ENCODE assay signal across 24 cellular contexts in the genomic region with DNA sequence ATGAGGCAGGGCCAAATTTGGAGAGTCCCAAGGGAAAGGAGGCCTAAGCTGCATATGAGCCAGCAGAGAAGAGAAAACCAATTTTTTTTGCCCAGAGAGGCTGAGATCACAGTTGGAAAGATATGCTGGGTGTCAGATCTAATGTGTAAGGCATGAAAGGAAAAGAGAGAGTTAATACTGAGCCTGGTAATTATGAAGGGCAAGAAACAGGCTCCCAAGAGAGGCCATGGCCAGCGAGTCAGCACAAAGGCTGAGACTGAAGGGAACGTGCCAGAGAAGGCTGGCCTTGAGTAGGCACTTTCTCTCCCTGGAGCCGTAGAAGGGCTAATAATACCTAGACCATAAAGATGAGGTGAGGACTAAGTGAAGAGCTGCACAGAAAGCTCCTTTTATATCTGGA. TPM values are rescaled to one million over a fixed set of nuclear protein-coding genes. Genes with fewer than 3 reads are reported as not detected.
"Had no signal": no experiment of that assay in that cellular context is flagged by ENCODE, and none has a peak within 500 bp of the region (broad histone marks: within the 10 kb centered on the region; RNA-seq: fewer than 3 reads in every experiment).

No MANE protein-coding gene starts in this region.

- H3K9me3 Mint-ChIP-seq: dendritic cell treated with granulocyte-macrophage colony-stimulating factor and Interleukin-4, amounts not matched to agents 40 ng/mL and 50 ng/mL, for 4 days; nephron progenitor cell had no signal

- H3K9me3 ChIP-seq: esophagus muscularis mucosa, neutrophil, psoas muscle, spleen, stomach, thyroid gland, upper lobe of left lung, uterus had no signal

- H3K4me3 Mint-ChIP-seq: dendritic cell treated with granulocyte-macrophage colony-stimulating factor and Interleukin-4, amounts not matched to agents 40 ng/mL and 50 ng/mL, for 4 days; effector memory CD8-positive, alpha-beta T cell; naive thymus-derived CD4-positive, alpha-beta T cell; nephron progenitor cell had no signal

- H3K27ac Mint-ChIP-seq: dendritic cell treated with granulocyte-macrophage colony-stimulating factor and Interleukin-4, amounts not matched to agents 40 ng/mL and 50 ng/mL, for 4 days; effector memory CD8-positive, alpha-beta T cell; naive thymus-derived CD4-positive, alpha-beta T cell; nephron progenitor cell had no signal

- DNase-seq: effector memory CD8-positive, alpha-beta T cell; foreskin keratinocyte; hippocampal formation; left colon; left ventricle myocardium superior; naive thymus-derived CD4-positive, alpha-beta T cell; nephron progenitor cell; psoas muscle; retina; spleen; stimulated activated CD4-positive, alpha-beta T cell treated with anti-CD3 and anti-CD28 coated beads, Interleukin-15, amount 100 ng/mL, for 24 hours; stimulated activated CD4-positive, alpha-beta T cell treated with anti-CD3 and anti-CD28 coated beads, Interleukin-1b, Interleukin-23, amount 100 ng/mL, for 48 hours; stimulated activated CD4-positive, alpha-beta T cell treated with anti-CD3 and anti-CD28 coated beads, Interleukin-4, amount 100 ng/mL, for 24 hours; stimulated activated naive CD4-positive, alpha-beta T cell; stomach; thyroid gland; upper lobe of left lung; uterus had no signal

- H3K36me3 Mint-ChIP-seq: naive thymus-derived CD4-positive, alpha-beta T cell had no signal

- H3K27me3 ChIP-seq: esophagus muscularis mucosa, foreskin keratinocyte, neutrophil, spleen, stomach, thyroid gland, upper lobe of left lung, uterus had no signal

- ATAC-seq: effector memory CD8-positive, alpha-beta T cell; foreskin keratinocyte; left colon; left ventricle myocardium superior; naive thymus-derived CD4-positive, alpha-beta T cell; psoas muscle; sciatic nerve had no signal

- H3K27ac ChIP-seq: epithelial cell of prostate, esophagus muscularis mucosa, foreskin keratinocyte, neutrophil, psoas muscle, spleen, stomach, thyroid gland, upper lobe of left lung, uterus had no signal

- H3K4me1 Mint-ChIP-seq: naive thymus-derived CD4-positive, alpha-beta T cell; nephron progenitor cell had no signal

- H3K36me3 ChIP-seq: esophagus muscularis mucosa, neutrophil, spleen, stomach, thyroid gland, upper lobe of left lung, uterus had no signal

- H3K4me1 ChIP-seq: esophagus muscularis mucosa, foreskin keratinocyte, psoas muscle, upper lobe of left lung, uterus had no signal

- H3K4me3 ChIP-seq: esophagus muscularis mucosa, lung, psoas muscle, spleen, stomach, thyroid gland, upper lobe of left lung, uterus had no signal

RNA-seq across cellular contexts. Expression of a gene that starts 31.8 kb away (rescaled TPM):
- total RNA-seq: foreskin keratinocyte had no signal
- polyA plus RNA-seq: foreskin keratinocyte had no signal
